In genomic region chr15:41161736-41162135, GRCh38 we compare ENCODE assay signal across 1 cellular context.
TF ChIP-seq lines count a peak whose summit lies in the region.

No MANE protein-coding gene starts in this region.

TF ChIP-seq in HEK293, 187 proteins besides CTCF, POLR2A, EP300 and RAD21 (continued from another document):
- TF ChIP-seq ZBTB48 (tag by site-specific recombination; IDR thresholded peaks at IDR 0.05) (no peak), ZNF530 (tag by site-specific recombination; IDR thresholded peaks at IDR 0.05; ENCODE audit: low read depth) (no peak), ZNF677 (tag by site-specific recombination; IDR thresholded peaks at IDR 0.05) (no peak)
TF ChIP-seq in HEK293: peak in this region for 1.
